ENCODE assay signal across 1 cellular context in the genomic region with DNA sequence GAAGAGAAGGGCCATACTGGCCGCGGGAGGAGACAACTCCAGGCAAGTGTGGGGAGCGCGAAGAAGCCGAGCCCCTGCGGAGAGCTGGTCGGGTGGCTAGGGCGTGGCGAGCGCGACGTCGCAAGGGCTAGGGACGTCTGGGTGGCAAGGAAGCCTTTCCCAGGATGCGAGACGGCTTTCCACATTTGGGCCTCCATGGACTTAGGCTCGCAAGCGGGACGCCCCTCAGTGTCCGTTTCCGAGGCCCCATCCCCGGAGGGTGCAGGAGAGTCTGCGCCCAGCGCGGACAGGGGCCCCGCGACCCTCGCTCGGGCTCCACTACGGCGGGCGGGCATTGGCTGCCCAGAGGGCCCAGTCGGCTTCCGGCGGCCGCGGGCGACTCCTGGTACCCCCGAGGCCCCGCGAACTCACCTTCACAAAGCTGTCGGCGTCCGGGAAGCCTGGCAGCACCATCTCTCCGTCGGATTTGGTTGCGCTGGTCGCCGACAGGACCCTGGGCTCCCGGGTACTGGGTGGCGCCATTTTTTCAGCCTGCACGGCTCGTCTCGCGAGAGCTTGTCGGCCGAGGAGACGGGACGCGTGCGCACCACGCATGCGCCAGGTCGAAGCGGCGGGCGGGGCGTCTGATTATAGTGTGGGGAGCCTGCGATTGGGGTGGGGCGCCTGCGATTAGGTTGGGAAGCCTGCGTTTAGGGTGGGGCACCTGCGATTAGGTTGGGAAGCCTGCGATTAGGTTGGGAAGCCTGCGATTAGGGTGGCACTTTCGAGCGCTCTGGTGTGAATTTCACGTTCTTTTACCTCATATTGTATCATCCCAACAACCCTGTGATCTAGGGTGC.
TF ChIP-seq lines count a peak whose summit lies in the region.

A gene (minus strand): TSS at position 560 of the 839 bp plus-strand sequence. CDS start 38 bp downstream, at position 522.

TF ChIP-seq in K562, 482 proteins besides CTCF, POLR2A, EP300 and RAD21 (continued from another document and continues in another):
- TF ChIP-seq, protein P1, sequence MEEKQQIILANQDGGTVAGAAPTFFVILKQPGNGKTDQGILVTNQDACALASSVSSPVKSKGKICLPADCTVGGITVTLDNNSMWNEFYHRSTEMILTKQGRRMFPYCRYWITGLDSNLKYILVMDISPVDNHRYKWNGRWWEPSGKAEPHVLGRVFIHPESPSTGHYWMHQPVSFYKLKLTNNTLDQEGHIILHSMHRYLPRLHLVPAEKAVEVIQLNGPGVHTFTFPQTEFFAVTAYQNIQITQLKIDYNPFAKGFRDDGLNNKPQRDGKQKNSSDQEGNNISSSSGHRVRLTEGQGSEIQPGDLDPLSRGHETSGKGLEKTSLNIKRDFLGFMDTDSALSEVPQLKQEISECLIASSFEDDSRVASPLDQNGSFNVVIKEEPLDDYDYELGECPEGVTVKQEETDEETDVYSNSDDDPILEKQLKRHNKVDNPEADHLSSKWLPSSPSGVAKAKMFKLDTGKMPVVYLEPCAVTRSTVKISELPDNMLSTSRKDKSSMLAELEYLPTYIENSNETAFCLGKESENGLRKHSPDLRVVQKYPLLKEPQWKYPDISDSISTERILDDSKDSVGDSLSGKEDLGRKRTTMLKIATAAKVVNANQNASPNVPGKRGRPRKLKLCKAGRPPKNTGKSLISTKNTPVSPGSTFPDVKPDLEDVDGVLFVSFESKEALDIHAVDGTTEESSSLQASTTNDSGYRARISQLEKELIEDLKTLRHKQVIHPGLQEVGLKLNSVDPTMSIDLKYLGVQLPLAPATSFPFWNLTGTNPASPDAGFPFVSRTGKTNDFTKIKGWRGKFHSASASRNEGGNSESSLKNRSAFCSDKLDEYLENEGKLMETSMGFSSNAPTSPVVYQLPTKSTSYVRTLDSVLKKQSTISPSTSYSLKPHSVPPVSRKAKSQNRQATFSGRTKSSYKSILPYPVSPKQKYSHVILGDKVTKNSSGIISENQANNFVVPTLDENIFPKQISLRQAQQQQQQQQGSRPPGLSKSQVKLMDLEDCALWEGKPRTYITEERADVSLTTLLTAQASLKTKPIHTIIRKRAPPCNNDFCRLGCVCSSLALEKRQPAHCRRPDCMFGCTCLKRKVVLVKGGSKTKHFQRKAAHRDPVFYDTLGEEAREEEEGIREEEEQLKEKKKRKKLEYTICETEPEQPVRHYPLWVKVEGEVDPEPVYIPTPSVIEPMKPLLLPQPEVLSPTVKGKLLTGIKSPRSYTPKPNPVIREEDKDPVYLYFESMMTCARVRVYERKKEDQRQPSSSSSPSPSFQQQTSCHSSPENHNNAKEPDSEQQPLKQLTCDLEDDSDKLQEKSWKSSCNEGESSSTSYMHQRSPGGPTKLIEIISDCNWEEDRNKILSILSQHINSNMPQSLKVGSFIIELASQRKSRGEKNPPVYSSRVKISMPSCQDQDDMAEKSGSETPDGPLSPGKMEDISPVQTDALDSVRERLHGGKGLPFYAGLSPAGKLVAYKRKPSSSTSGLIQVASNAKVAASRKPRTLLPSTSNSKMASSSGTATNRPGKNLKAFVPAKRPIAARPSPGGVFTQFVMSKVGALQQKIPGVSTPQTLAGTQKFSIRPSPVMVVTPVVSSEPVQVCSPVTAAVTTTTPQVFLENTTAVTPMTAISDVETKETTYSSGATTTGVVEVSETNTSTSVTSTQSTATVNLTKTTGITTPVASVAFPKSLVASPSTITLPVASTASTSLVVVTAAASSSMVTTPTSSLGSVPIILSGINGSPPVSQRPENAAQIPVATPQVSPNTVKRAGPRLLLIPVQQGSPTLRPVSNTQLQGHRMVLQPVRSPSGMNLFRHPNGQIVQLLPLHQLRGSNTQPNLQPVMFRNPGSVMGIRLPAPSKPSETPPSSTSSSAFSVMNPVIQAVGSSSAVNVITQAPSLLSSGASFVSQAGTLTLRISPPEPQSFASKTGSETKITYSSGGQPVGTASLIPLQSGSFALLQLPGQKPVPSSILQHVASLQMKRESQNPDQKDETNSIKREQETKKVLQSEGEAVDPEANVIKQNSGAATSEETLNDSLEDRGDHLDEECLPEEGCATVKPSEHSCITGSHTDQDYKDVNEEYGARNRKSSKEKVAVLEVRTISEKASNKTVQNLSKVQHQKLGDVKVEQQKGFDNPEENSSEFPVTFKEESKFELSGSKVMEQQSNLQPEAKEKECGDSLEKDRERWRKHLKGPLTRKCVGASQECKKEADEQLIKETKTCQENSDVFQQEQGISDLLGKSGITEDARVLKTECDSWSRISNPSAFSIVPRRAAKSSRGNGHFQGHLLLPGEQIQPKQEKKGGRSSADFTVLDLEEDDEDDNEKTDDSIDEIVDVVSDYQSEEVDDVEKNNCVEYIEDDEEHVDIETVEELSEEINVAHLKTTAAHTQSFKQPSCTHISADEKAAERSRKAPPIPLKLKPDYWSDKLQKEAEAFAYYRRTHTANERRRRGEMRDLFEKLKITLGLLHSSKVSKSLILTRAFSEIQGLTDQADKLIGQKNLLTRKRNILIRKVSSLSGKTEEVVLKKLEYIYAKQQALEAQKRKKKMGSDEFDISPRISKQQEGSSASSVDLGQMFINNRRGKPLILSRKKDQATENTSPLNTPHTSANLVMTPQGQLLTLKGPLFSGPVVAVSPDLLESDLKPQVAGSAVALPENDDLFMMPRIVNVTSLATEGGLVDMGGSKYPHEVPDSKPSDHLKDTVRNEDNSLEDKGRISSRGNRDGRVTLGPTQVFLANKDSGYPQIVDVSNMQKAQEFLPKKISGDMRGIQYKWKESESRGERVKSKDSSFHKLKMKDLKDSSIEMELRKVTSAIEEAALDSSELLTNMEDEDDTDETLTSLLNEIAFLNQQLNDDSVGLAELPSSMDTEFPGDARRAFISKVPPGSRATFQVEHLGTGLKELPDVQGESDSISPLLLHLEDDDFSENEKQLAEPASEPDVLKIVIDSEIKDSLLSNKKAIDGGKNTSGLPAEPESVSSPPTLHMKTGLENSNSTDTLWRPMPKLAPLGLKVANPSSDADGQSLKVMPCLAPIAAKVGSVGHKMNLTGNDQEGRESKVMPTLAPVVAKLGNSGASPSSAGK (IDR thresholded peaks at IDR 0.05) = peak; percentile 84
- peak; percentile 95 for TF ChIP-seq BRD4 (IDR thresholded peaks at IDR 0.05)
- no peak; the same call in 1 of the 2 replicates for TF ChIP-seq GABPA (tag; conservative IDR thresholded peaks at IDR 0.05; ENCODE audit: low read depth)
- no peak for TF ChIP-seq MCM2 (IDR thresholded peaks at IDR 0.05; ENCODE audit: low read depth)
- no peak for TF ChIP-seq ADNP (tag; IDR thresholded peaks at IDR 0.05)
- TF ChIP-seq ZNF274 (IDR thresholded peaks at IDR 0.05; ENCODE audit: borderline replicate concordance, low read depth, low read length) = no peak
- peak; percentile 90 for TF ChIP-seq TBP (optimal IDR thresholded peaks at IDR 0.05; ENCODE audit: low read depth, low read length)
- TF ChIP-seq ZNF551 (CRISPR knock-in tag; IDR thresholded peaks at IDR 0.05) = no peak
- TF ChIP-seq KDM4B (IDR thresholded peaks at IDR 0.05; ENCODE audit: borderline replicate concordance in 2 of 2, low read depth in 1 of 2) = no peak
- no peak for TF ChIP-seq ZFP36 (IDR thresholded peaks at IDR 0.05; ENCODE audit: low read depth, low read length, partially characterized antibody)
- no peak for TF ChIP-seq ZNF408 (CRISPR knock-in tag; IDR thresholded peaks at IDR 0.05; ENCODE audit: low read depth)
- TF ChIP-seq PHB2 (IDR thresholded peaks at IDR 0.05; ENCODE audit: low read depth) = peak; percentile 96
- TF ChIP-seq, protein P2, sequence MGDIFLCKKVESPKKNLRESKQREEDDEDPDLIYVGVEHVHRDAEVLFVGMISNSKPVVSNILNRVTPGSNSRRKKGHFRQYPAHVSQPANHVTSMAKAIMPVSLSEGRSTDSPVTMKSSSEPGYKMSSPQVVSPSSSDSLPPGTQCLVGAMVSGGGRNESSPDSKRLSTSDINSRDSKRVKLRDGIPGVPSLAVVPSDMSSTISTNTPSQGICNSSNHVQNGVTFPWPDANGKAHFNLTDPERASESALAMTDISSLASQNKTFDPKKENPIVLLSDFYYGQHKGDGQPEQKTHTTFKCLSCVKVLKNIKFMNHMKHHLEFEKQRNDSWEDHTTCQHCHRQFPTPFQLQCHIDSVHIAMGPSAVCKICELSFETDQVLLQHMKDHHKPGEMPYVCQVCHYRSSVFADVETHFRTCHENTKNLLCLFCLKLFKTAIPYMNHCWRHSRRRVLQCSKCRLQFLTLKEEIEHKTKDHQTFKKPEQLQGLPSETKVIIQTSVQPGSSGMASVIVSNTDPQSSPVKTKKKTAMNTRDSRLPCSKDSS (IDR thresholded peaks at IDR 0.05; ENCODE audit: low read depth, partially characterized antibody) = no peak
- peak; percentile 83 for TF ChIP-seq CREM (IDR thresholded peaks at IDR 0.05; ENCODE audit: low read depth)
- TF ChIP-seq SRSF1 (IDR thresholded peaks at IDR 0.05; ENCODE audit: low read depth, low read length) = 0 out of 2 replicates have a peak, but pooled peaks have one; percentile 32
- TF ChIP-seq NFATC3 (IDR thresholded peaks at IDR 0.05) = no peak
- TF ChIP-seq ZBTB1 (CRISPR knock-in tag; IDR thresholded peaks at IDR 0.05; ENCODE audit: borderline replicate concordance, low read depth) = peak; percentile 82; the same call in 1 of the 2 replicates
- no peak for TF ChIP-seq KDM1A (IDR thresholded peaks at IDR 0.05)
- TF ChIP-seq, protein P3, sequence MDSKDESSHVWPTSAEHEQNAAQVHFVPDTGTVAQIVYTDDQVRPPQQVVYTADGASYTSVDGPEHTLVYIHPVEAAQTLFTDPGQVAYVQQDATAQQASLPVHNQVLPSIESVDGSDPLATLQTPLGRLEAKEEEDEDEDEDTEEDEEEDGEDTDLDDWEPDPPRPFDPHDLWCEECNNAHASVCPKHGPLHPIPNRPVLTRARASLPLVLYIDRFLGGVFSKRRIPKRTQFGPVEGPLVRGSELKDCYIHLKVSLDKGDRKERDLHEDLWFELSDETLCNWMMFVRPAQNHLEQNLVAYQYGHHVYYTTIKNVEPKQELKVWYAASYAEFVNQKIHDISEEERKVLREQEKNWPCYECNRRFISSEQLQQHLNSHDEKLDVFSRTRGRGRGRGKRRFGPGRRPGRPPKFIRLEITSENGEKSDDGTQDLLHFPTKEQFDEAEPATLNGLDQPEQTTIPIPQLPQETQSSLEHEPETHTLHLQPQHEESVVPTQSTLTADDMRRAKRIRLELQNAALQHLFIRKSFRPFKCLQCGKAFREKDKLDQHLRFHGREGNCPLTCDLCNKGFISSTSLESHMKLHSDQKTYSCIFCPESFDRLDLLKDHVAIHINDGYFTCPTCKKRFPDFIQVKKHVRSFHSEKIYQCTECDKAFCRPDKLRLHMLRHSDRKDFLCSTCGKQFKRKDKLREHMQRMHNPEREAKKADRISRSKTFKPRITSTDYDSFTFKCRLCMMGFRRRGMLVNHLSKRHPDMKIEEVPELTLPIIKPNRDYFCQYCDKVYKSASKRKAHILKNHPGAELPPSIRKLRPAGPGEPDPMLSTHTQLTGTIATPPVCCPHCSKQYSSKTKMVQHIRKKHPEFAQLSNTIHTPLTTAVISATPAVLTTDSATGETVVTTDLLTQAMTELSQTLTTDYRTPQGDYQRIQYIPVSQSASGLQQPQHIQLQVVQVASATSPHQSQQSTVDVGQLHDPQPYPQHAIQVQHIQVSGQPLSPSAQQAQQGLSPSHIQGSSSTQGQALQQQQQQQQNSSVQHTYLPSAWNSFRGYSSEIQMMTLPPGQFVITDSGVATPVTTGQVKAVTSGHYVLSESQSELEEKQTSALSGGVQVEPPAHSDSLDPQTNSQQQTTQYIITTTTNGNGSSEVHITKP (IDR thresholded peaks at IDR 0.05; ENCODE audit: partially characterized antibody) = peak; percentile 20
- TF ChIP-seq SRSF9 (IDR thresholded peaks at IDR 0.05; ENCODE audit: borderline replicate concordance, low read depth, low read length) = no peak
- no peak for TF ChIP-seq ZNF584 (CRISPR knock-in tag; IDR thresholded peaks at IDR 0.05; ENCODE audit: low read depth)
- 0 out of 2 replicates have a peak, but pooled peaks have one; percentile 17 for TF ChIP-seq SREBF1 (IDR thresholded peaks at IDR 0.05; ENCODE audit: borderline replicate concordance, low read depth, low read length)
- TF ChIP-seq TFAM (CRISPR knock-in tag; conservative IDR thresholded peaks at IDR 0.05) = no peak
- no peak for TF ChIP-seq EWSR1 (IDR thresholded peaks at IDR 0.05; ENCODE audit: borderline replicate concordance, low read depth, partially characterized antibody)
- TF ChIP-seq ZNF79 (CRISPR knock-in tag; IDR thresholded peaks at IDR 0.05; ENCODE audit: low read depth) = no peak
- TF ChIP-seq, protein P4, sequence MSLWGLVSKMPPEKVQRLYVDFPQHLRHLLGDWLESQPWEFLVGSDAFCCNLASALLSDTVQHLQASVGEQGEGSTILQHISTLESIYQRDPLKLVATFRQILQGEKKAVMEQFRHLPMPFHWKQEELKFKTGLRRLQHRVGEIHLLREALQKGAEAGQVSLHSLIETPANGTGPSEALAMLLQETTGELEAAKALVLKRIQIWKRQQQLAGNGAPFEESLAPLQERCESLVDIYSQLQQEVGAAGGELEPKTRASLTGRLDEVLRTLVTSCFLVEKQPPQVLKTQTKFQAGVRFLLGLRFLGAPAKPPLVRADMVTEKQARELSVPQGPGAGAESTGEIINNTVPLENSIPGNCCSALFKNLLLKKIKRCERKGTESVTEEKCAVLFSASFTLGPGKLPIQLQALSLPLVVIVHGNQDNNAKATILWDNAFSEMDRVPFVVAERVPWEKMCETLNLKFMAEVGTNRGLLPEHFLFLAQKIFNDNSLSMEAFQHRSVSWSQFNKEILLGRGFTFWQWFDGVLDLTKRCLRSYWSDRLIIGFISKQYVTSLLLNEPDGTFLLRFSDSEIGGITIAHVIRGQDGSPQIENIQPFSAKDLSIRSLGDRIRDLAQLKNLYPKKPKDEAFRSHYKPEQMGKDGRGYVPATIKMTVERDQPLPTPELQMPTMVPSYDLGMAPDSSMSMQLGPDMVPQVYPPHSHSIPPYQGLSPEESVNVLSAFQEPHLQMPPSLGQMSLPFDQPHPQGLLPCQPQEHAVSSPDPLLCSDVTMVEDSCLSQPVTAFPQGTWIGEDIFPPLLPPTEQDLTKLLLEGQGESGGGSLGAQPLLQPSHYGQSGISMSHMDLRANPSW (CRISPR knock-in tag; IDR thresholded peaks at IDR 0.05) = no peak; the same call in 1 of the 2 replicates
- peak; percentile 96 for TF ChIP-seq SIN3B (IDR thresholded peaks at IDR 0.05; ENCODE audit: low read depth)
- no peak for TF ChIP-seq TCFL5 (CRISPR knock-in tag; conservative IDR thresholded peaks at IDR 0.05)
- TF ChIP-seq ZNF778 (CRISPR knock-in tag; IDR thresholded peaks at IDR 0.05) = no peak
- TF ChIP-seq ZKSCAN8 (CRISPR knock-in tag; IDR thresholded peaks at IDR 0.05) = no peak
- TF ChIP-seq NCOA6 (IDR thresholded peaks at IDR 0.05) = peak; percentile 92
- no peak for TF ChIP-seq RFX5 (IDR thresholded peaks at IDR 0.05; ENCODE audit: low read depth, low read length)
- peak; percentile 79 for TF ChIP-seq MBD2 (IDR thresholded peaks at IDR 0.05; ENCODE audit: borderline replicate concordance, low read depth)
- TF ChIP-seq, protein P5, sequence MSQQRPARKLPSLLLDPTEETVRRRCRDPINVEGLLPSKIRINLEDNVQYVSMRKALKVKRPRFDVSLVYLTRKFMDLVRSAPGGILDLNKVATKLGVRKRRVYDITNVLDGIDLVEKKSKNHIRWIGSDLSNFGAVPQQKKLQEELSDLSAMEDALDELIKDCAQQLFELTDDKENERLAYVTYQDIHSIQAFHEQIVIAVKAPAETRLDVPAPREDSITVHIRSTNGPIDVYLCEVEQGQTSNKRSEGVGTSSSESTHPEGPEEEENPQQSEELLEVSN (IDR thresholded peaks at IDR 0.05; ENCODE audit: borderline replicate concordance in 1 of 2, extremely low read depth in 1 of 2, insufficient read depth in 1 of 2, insufficient read length in 1 of 2, low read depth in 1 of 2, low read length in 1 of 2, poor library complexity in 1 of 2, severe bottlenecking in 1 of 2) = peak; percentile 56 to 68
- TF ChIP-seq NFXL1 (CRISPR knock-in tag; IDR thresholded peaks at IDR 0.05) = no peak
